Comparison of ENCODE assay signal across 34 cellular contexts in the genomic region with DNA sequence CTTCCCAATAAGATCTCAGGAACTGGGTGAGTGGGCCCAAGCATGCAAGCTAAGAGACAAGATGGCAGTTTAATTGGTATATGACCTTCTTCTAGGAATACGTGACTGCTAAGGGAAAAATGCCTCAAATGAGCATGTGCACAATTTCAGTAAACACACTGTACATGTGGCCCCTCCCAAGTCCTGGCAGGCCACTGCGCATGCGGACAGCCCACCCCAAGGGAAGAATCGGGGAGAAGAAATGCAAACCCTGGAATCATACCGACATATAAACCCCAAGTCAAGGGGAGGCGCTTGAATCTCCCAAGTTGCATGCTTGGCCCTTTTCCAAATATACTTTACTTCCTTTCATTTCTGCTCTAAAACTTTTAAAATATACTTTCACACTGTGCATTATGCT.
"Had no signal": no experiment of that assay in that cellular context is flagged by ENCODE, and none has a peak within 500 bp of the region (broad histone marks: within the 10 kb centered on the region; RNA-seq: fewer than 3 reads in every experiment).

No MANE protein-coding gene starts in this region.

- H3K4me3 ChIP-seq: MG63 had no signal

- H3K9me3 ChIP-seq: MG63 had no signal

- H3K36me3 ChIP-seq: MG63 had no signal

- H3K27me3 ChIP-seq: MG63 had no signal

- DNase-seq: Karpas-422, Kasumi-1, MG63, MM.1S, MV-4-11, NCI-H1048, NCI-H1092, NCI-H1092 treated with DMSO at 0.1 percent for 48 hours, NCI-H1105, NCI-H1105 treated with DMSO at 0.1 percent for 48 hours, NCI-H1417, NCI-H1417 treated with DMSO at 0.1 percent for 48 hours, NCI-H1436, NCI-H1436 treated with DMSO at 0.1 percent for 48 hours, NCI-H146, NCI-H1694, NCI-H1694 treated with DMSO at 0.1 percent for 48 hours, NCI-H187, NCI-H187 treated with DMSO at 0.1 percent for 48 hours, NCI-H1930, NCI-H2029, NCI-H2029 treated with DMSO at 0.1 percent for 48 hours, NCI-H2081, NCI-H2081 treated with DMSO at 0.1 percent for 48 hours, NCI-H2107, NCI-H2171, NCI-H2171 treated with DMSO at 0.1 percent for 48 hours, NCI-H2227 treated with DMSO at 0.1 percent for 48 hours, NCI-H226, NCI-H345, NCI-H446, NCI-H446 treated with DMSO at 0.1 percent for 48 hours, NCI-H510A, NCI-H510A treated with DMSO at 0.1 percent for 48 hours had no signal
